Comparison of ENCODE assay signal across 9 cellular contexts in the genomic region with DNA sequence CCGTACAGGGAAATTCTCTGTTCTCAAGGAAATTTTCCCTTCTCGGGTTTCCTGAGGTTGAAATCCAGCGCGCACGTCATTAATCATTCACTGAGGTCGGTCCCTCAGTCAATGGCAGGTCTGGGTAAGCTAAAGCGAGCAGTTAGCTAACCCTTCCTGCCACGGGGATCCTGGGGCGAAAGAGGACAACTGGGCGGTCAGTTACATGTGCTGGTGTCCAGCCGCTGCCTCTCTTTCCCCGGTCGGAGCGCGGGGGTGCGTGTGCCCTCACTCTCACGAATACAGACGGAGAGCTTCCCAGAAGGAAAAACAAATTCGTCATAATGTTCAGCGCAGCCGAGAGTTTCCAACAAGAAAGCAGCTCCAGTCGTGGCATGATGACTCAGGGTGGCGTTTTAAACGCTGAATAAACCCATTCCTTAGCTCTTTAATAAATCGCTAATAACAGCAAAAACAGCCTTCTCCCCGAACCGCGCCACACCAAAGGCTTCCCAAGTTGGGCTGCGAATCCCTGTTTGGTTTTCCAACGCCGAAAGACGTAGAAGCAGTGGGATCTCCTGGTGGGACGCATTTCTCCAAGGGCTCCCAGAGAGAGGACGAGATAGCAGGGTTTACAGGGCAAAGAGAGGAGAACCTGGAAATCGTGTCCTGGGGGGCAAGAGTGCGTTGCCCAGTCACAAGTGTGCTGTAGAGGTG. TPM values are rescaled to one million over a fixed set of nuclear protein-coding genes. Genes with fewer than 3 reads are reported as not detected.
DNase-seq lines count a peak whose midpoint lies in the region; ATAC-seq and TF ChIP-seq lines count a peak whose summit lies in the region.
"Had no signal": no experiment of that assay in that cellular context is flagged by ENCODE, and none has a peak within 500 bp of the region (broad histone marks: within the 10 kb centered on the region; RNA-seq: fewer than 3 reads in every experiment).

No MANE protein-coding gene starts in this region.

- H3K9me3 Mint-ChIP-seq in endothelial cell (ENCODE audit: unreplicated experiment): no peaks in the 10 kb centered on the region
- H3K9me3 Mint-ChIP-seq in neural progenitor cell: peaks cover 3% of the 10 kb centered on the region

- no peaks in the 10 kb centered on the region for H3K9me3 ChIP-seq in neural progenitor cell (ENCODE audit: low read depth)

- H3K27ac Mint-ChIP-seq in endothelial cell (ENCODE audit: unreplicated experiment): no peak overlapping the region
- no peak overlapping the region for H3K27ac Mint-ChIP-seq in neural progenitor cell

- DNase-seq in NCI-H69 (lab: John Stamatoyannopoulos, UW) (peak; percentile 72), endothelial cell (ENCODE audit: low spot score) (no peak), neural progenitor cell (ENCODE audit: low spot score) (peak; percentile 38)
- no peak for DNase-seq in stimulated activated CD4-positive, alpha-beta T cell treated with anti-CD3 and anti-CD28 coated beads, Interleukin-4, amount 100 ng/mL, for 24 hours

- TF ChIP-seq CTCF in endothelial cell (IDR thresholded peaks at IDR 0.05; ENCODE audit: unreplicated experiment) (no peak), neural progenitor cell (IDR thresholded peaks at IDR 0.05) (no peak)

- no peaks in the 10 kb centered on the region for H3F3A ChIP-seq in neural progenitor cell (ENCODE audit: low read depth)

- H3K27me3 ChIP-seq in neural progenitor cell: peaks cover 100% of the 10 kb centered on the region

- peak overlapping the region; percentile 31; the same call in 1 of the 2 replicates for H3K4me3 ChIP-seq in GM08714 (ENCODE audit: low read length)
- peak overlapping the region; percentile 55 for H3K4me3 ChIP-seq in neural progenitor cell

- no peak for ATAC-seq in HG03432 (IDR thresholded peaks at IDR 0.05; ENCODE audit: unreplicated experiment)
- ATAC-seq in GM21367 (IDR thresholded peaks at IDR 0.05; ENCODE audit: unreplicated experiment): no peak
- ATAC-seq in GM18858 (IDR thresholded peaks at IDR 0.05; ENCODE audit: unreplicated experiment): no peak

- H3K27me3 Mint-ChIP-seq in endothelial cell (ENCODE audit: unreplicated experiment) (peaks cover 43% of the 10 kb centered on the region), neural progenitor cell (ENCODE audit: insufficient read depth, low read depth) (peaks cover 78% of the 10 kb centered on the region)

- H3K4me1 Mint-ChIP-seq in endothelial cell (ENCODE audit: unreplicated experiment) (peaks cover 36% of the 10 kb centered on the region), neural progenitor cell (peaks cover 29% of the 10 kb centered on the region)

- H3K4me2 ChIP-seq in neural progenitor cell: peak overlapping the region; percentile 90

- H3K4me3 Mint-ChIP-seq in endothelial cell (ENCODE audit: unreplicated experiment) (peak overlapping the region; percentile 90), neural progenitor cell (peak overlapping the region; percentile 91)

- H4K20me1 ChIP-seq in neural progenitor cell (ENCODE audit: low read depth): peaks cover 18% of the 10 kb centered on the region

- H3K27ac ChIP-seq in neural progenitor cell: no peak overlapping the region

- H3K79me2 ChIP-seq in neural progenitor cell (ENCODE audit: low read depth): no peaks in the 10 kb centered on the region

- no peaks in the 10 kb centered on the region for H3K36me3 ChIP-seq in neural progenitor cell

- peaks cover 3% of the 10 kb centered on the region for H3K36me3 Mint-ChIP-seq in endothelial cell (ENCODE audit: low read depth, unreplicated experiment)
- H3K36me3 Mint-ChIP-seq in neural progenitor cell: no peaks in the 10 kb centered on the region

- no peak overlapping the region for H3K9ac ChIP-seq in neural progenitor cell

- H3K4me1 ChIP-seq in neural progenitor cell: peaks cover 24% of the 10 kb centered on the region

- H2AFZ ChIP-seq in neural progenitor cell (replicated peaks): peak overlapping the region; percentile 75

RNA-seq across cellular contexts. Expression of a gene that starts 0.7 kb away (rescaled TPM):
- total RNA-seq in endothelial cell (ENCODE audit: unreplicated experiment) (not detected), neural progenitor cell (ENCODE audit: low replicate concordance) (not detected in 2 replicates)
- total RNA-seq: SK-MEL-5 had no signal

Comparison
In these comparisons a context has a peak if more than half of its experiments do, and no peak if none do; other contexts are left out.
1. DNase-seq: peak in NCI-H69 (single experiment) and neural progenitor cell (single experiment); none in endothelial cell (single experiment) and stimulated activated CD4-positive, alpha-beta T cell treated with anti-CD3 and anti-CD28 coated beads, Interleukin-4, amount 100 ng/mL, for 24 hours (single experiment).